ENCODE assay signal across 8 cellular contexts in the genomic region with DNA sequence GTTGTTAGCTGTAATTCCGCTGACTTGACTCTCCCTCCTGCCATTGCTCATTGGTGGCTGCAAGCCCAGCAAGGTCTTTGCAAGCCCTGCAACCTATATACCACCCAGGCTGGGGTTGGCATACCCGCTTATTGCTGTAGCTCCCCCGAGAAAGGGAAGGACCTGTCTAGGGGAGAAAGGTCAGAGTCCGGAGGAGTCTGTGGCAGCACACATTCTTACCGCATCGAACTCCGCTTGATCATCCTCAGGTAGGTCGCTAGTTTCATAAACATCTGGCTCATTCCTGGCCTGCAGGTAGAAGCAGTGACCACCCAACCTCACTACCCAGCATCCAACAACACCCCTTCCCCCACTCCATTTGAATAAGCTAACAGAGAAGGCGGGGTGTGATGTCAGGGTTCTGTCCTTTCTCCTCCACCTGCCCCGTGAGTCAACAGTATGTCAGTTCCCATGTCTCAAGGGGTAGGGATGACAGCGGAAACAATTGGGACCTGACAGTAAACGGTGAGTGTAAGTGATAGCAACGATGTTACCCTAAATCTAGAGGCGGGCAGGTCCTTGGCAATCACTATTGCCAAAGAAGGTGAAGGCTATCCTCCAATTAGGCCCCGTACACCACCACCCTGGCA. TPM values are rescaled to one million over a fixed set of nuclear protein-coding genes. Genes with fewer than 3 reads are reported as not detected.
DNase-seq lines count a peak whose midpoint lies in the region; ATAC-seq and TF ChIP-seq lines count a peak whose summit lies in the region.

No MANE protein-coding gene starts in this region.

- H3K9me2 ChIP-seq in Karpas-422 (replicated peaks; ENCODE audit: insufficient read depth, low read length), result no peaks in the 10 kb centered on the region

- POLR2A ChIA-PET in CD4-positive, alpha-beta T cell (lab: Charles Lee), result interaction anchor here (1.0 to 2.6 kb wide), 6 partner anchors 11 to 85 kb away, joined by 3 to 11 read pairs (median 5); a partner anchor contains a TSS

- no peaks in the 10 kb centered on the region for H3K9me3 ChIP-seq in CD4-positive, alpha-beta T cell (ENCODE audit: control insufficient read depth, low read length)
- no peaks in the 10 kb centered on the region for H3K9me3 ChIP-seq in Karpas-422 (ENCODE audit: low read length)

- no peaks in the 10 kb centered on the region for H3K27me3 Mint-ChIP-seq in CD4-positive, alpha-beta T cell
- peaks cover 27% of the 10 kb centered on the region for H3K27me3 Mint-ChIP-seq in dendritic cell treated with granulocyte-macrophage colony-stimulating factor and Interleukin-4, amounts not matched to agents 40 ng/mL and 50 ng/mL, for 4 days
- peaks cover 40% of the 10 kb centered on the region for H3K27me3 Mint-ChIP-seq in nephron progenitor cell (ENCODE audit: low read depth, poor library complexity)

- H3K36me3 ChIP-seq in Karpas-422 (ENCODE audit: insufficient read depth, low read length), result peaks cover 7% of the 10 kb centered on the region

- no peaks in the 10 kb centered on the region for H3K9me3 Mint-ChIP-seq in CD4-positive, alpha-beta T cell
- no peaks in the 10 kb centered on the region for H3K9me3 Mint-ChIP-seq in dendritic cell treated with granulocyte-macrophage colony-stimulating factor and Interleukin-4, amounts not matched to agents 40 ng/mL and 50 ng/mL, for 4 days
- no peaks in the 10 kb centered on the region for H3K9me3 Mint-ChIP-seq in nephron progenitor cell

- CTCF ChIA-PET in CD4-positive, alpha-beta T cell (lab: Charles Lee), result interaction anchor here (0.7 to 1.6 kb wide), 9 partner anchors 8 to 87 kb away, joined by 3 to 6 read pairs (median 3); a partner anchor contains a TSS

- peaks cover 4% of the 10 kb centered on the region; the same call in 1 of the 2 replicates for H4K20me1 ChIP-seq in Karpas-422 (ENCODE audit: insufficient read depth, low read depth, low read length)

- peaks cover 48% of the 10 kb centered on the region for H3K79me2 ChIP-seq in Karpas-422 (ENCODE audit: low read length)

- ATAC-seq in CD4-positive, alpha-beta T cell (ENCODE audit: poor library complexity), result no peak
- no peak for ATAC-seq in HG02763 (IDR thresholded peaks at IDR 0.05; ENCODE audit: unreplicated experiment)
- no peak for ATAC-seq in HG03439 (IDR thresholded peaks at IDR 0.05; ENCODE audit: unreplicated experiment)

- peaks cover 4% of the 10 kb centered on the region for H3K27me3 ChIP-seq in CD4-positive, alpha-beta T cell (ENCODE audit: control insufficient read depth, insufficient read depth, low read length)
- no peaks in the 10 kb centered on the region for H3K27me3 ChIP-seq in Karpas-422 (ENCODE audit: low read length)

- peaks cover 18% of the 10 kb centered on the region for H3K36me3 Mint-ChIP-seq in CD4-positive, alpha-beta T cell (ENCODE audit: low read depth)
- peaks cover 45% of the 10 kb centered on the region for H3K36me3 Mint-ChIP-seq in dendritic cell treated with granulocyte-macrophage colony-stimulating factor and Interleukin-4, amounts not matched to agents 40 ng/mL and 50 ng/mL, for 4 days (ENCODE audit: low read depth)
- H3K36me3 Mint-ChIP-seq in nephron progenitor cell (ENCODE audit: low read depth), result peaks cover 3% of the 10 kb centered on the region

- H3K27ac Mint-ChIP-seq in CD4-positive, alpha-beta T cell, result peak overlapping the region; percentile 86
- peak overlapping the region; percentile 91 for H3K27ac Mint-ChIP-seq in dendritic cell treated with granulocyte-macrophage colony-stimulating factor and Interleukin-4, amounts not matched to agents 40 ng/mL and 50 ng/mL, for 4 days
- no peak overlapping the region for H3K27ac Mint-ChIP-seq in nephron progenitor cell

- intact Hi-C loops in CD4-positive, alpha-beta T cell (cut with DNase I, micrococcal nuclease), result loop anchor here (1.0 to 5.0 kb wide), 7 partner anchors 23 to 87 kb away; a partner anchor contains a TSS
- intact Hi-C loops in dendritic cell treated with granulocyte-macrophage colony-stimulating factor and Interleukin-4, amounts not matched to agents 40 ng/mL and 50 ng/mL, for 4 days (cut with micrococcal nuclease), result loop anchor here (5.0 kb wide), 1 partner anchor 206 kb away; a partner anchor contains a TSS

- no peak overlapping the region for H3K27ac ChIP-seq in CD4-positive, alpha-beta T cell (ENCODE audit: low read depth, low read length)
- H3K27ac ChIP-seq in Karpas-422 (ENCODE audit: low read length), result peak overlapping the region; percentile 63; the same call in 1 of the 2 replicates

- peak overlapping the region; percentile 100 for H3K4me3 Mint-ChIP-seq in CD4-positive, alpha-beta T cell
- H3K4me3 Mint-ChIP-seq in dendritic cell treated with granulocyte-macrophage colony-stimulating factor and Interleukin-4, amounts not matched to agents 40 ng/mL and 50 ng/mL, for 4 days, result peak overlapping the region; percentile 91
- H3K4me3 Mint-ChIP-seq in nephron progenitor cell, result peak overlapping the region; percentile 98

- no peak for TF ChIP-seq CTCF in CD4-positive, alpha-beta T cell (IDR thresholded peaks at IDR 0.05)
- no peak for TF ChIP-seq CTCF in nephron progenitor cell (IDR thresholded peaks at IDR 0.05)

- no peak for DNase-seq in CD4-positive, alpha-beta T cell
- DNase-seq in Karpas-422, result peak; percentile 42
- DNase-seq in nephron progenitor cell, result no peak
- no peak for DNase-seq in HuH-7.5 (ENCODE audit: low spot score)
- no peak for DNase-seq in amniotic stem cell (lab: John Stamatoyannopoulos, UW)

- H3K9ac ChIP-seq in Karpas-422 (ENCODE audit: low read length), result peak overlapping the region; percentile 96

- H3K4me1 Mint-ChIP-seq in CD4-positive, alpha-beta T cell (ENCODE audit: low read depth), result peaks cover 49% of the 10 kb centered on the region
- H3K4me1 Mint-ChIP-seq in dendritic cell treated with granulocyte-macrophage colony-stimulating factor and Interleukin-4, amounts not matched to agents 40 ng/mL and 50 ng/mL, for 4 days (ENCODE audit: low read depth), result peaks cover 57% of the 10 kb centered on the region
- peaks cover 37% of the 10 kb centered on the region for H3K4me1 Mint-ChIP-seq in nephron progenitor cell

- no peak overlapping the region for H2AFZ ChIP-seq in Karpas-422 (ENCODE audit: low read length)

- H3K4me2 ChIP-seq in Karpas-422 (ENCODE audit: low read depth, low read length, poor library complexity, severe bottlenecking), result peak overlapping the region; percentile 84

- peak overlapping the region; percentile 89 for H3K4me3 ChIP-seq in Karpas-422 (ENCODE audit: low read length)

- H3K4me1 ChIP-seq in Karpas-422 (ENCODE audit: low read length), result peaks cover 57% of the 10 kb centered on the region

RNA-seq across cellular contexts. Expression of a gene that starts 1.1 kb away (rescaled TPM):
- total RNA-seq in CD4-positive, alpha-beta T cell, result 10 to 100 TPM; 39.6 TPM
- 77.9 and 123 TPM in 2 replicates for total RNA-seq in Karpas-422 (2014; rRNA removed; shearing (Covaris generic); ENCODE audit: low replicate concordance)

RNA-seq across cellular contexts. Expression of a gene that starts 3.9 kb away (rescaled TPM):
- total RNA-seq in CD4-positive, alpha-beta T cell, result under 1 TPM; 0.39 to 0.47 TPM
- total RNA-seq in Karpas-422 (2014; rRNA removed; shearing (Covaris generic); ENCODE audit: low replicate concordance), result 21.5 and 24.0 TPM in 2 replicates

RNA-seq across cellular contexts. Expression of a gene that starts 23.3 kb away (rescaled TPM):
- 10 to 100 TPM; 72.4 to 74.7 TPM for total RNA-seq in CD4-positive, alpha-beta T cell
- total RNA-seq in Karpas-422 (2014; rRNA removed; shearing (Covaris generic); ENCODE audit: low replicate concordance), result 23.5 and 32.4 TPM in 2 replicates

RNA-seq across cellular contexts. Expression of a gene that starts 25.6 kb away (rescaled TPM):
- total RNA-seq in CD4-positive, alpha-beta T cell, result 100 to 1,000 TPM; 145 TPM
- total RNA-seq in Karpas-422 (2014; rRNA removed; shearing (Covaris generic); ENCODE audit: low replicate concordance), result 54.3 and 73.3 TPM in 2 replicates

RNA-seq across cellular contexts. Expression of a gene that starts 45.1 kb away (rescaled TPM):
- 10 to 100 TPM; 15.1 to 17.3 TPM for total RNA-seq in CD4-positive, alpha-beta T cell
- 9.3 and 23.9 TPM in 2 replicates for total RNA-seq in Karpas-422 (2014; rRNA removed; shearing (Covaris generic); ENCODE audit: low replicate concordance)

Comparison
In these comparisons a context has a peak if more than half of its experiments do, and no peak if none do; other contexts are left out.
1. RNA of a gene that starts 3.9 kb away (total RNA-seq): 21.5 to 24.0 TPM in Karpas-422; 0.39 to 0.47 TPM in CD4-positive, alpha-beta T cell; every median in the first group is over 10 times any median in the second.
2. Peak in every context shown above with its lines, with median percentiles within 50 percentile points of each other: H3K4me3 Mint-ChIP-seq.